In genomic region chr20:51174536-51174935, GRCh38 we compare ENCODE assay signal across 1 cellular context.
TF ChIP-seq lines count a peak whose summit lies in the region.

No MANE protein-coding gene starts in this region.

TF ChIP-seq in HepG2, 621 proteins besides CTCF, POLR2A, EP300 and RAD21 (continued from another document):
- TF ChIP-seq FUBP1 (CRISPR knock-in tag; IDR thresholded peaks at IDR 0.05; ENCODE audit: borderline replicate concordance) (no peak), CHCHD3 (CRISPR knock-in tag; IDR thresholded peaks at IDR 0.05) (no peak), DMTF1 (CRISPR knock-in tag; IDR thresholded peaks at IDR 0.05) (no peak), DDIT3 (CRISPR knock-in tag; IDR thresholded peaks at IDR 0.05) (no peak), ZSCAN25 (CRISPR knock-in tag; IDR thresholded peaks at IDR 0.05) (no peak), HMG20A (CRISPR knock-in tag; IDR thresholded peaks at IDR 0.05; ENCODE audit: borderline replicate concordance) (no peak), NPAS2 (CRISPR knock-in tag; IDR thresholded peaks at IDR 0.05; ENCODE audit: borderline replicate concordance) (no peak)
- TF ChIP-seq, protein P1, sequence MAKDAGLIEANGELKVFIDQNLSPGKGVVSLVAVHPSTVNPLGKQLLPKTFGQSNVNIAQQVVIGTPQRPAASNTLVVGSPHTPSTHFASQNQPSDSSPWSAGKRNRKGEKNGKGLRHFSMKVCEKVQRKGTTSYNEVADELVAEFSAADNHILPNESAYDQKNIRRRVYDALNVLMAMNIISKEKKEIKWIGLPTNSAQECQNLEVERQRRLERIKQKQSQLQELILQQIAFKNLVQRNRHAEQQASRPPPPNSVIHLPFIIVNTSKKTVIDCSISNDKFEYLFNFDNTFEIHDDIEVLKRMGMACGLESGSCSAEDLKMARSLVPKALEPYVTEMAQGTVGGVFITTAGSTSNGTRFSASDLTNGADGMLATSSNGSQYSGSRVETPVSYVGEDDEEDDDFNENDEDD (CRISPR knock-in tag; IDR thresholded peaks at IDR 0.05; ENCODE audit: borderline replicate concordance), result no peak
